In genomic region chr18:74499633-74500032, GRCh38 we compare ENCODE assay signal across 1 cellular context.
TF ChIP-seq lines count a peak whose summit lies in the region.

No MANE protein-coding gene starts in this region.

TF ChIP-seq in K562, 482 proteins besides CTCF, POLR2A, EP300 and RAD21 (continued from another document and continues in another):
- TF ChIP-seq POLR2G (IDR thresholded peaks at IDR 0.05; ENCODE audit: low read depth, low read length), result no peak
- no peak for TF ChIP-seq MBD2 (IDR thresholded peaks at IDR 0.05; ENCODE audit: borderline replicate concordance, low read depth)
- no peak for TF ChIP-seq ZMIZ1 (IDR thresholded peaks at IDR 0.05; ENCODE audit: low read depth in 2 of 2, low read length in 2 of 2)
- TF ChIP-seq CEBPG (CRISPR knock-in tag; IDR thresholded peaks at IDR 0.05), result no peak
- 0 out of 4 replicates have a peak, but pooled peaks of 1 of the 2 experiments have one; percentile 28 for TF ChIP-seq CEBPG (tag; conservative IDR thresholded peaks at IDR 0.05 in 1 of 2, IDR thresholded peaks at IDR 0.05 in 1 of 2)
- no peak for TF ChIP-seq HSF4 (CRISPR knock-in tag; IDR thresholded peaks at IDR 0.05; ENCODE audit: borderline replicate concordance)
- no peak for TF ChIP-seq CC2D1A (IDR thresholded peaks at IDR 0.05)
- peak; percentile 74 for TF ChIP-seq MXI1 (IDR thresholded peaks at IDR 0.05; ENCODE audit: low read depth, low read length)
- no peak for TF ChIP-seq RCOR1 (IDR thresholded peaks at IDR 0.05; ENCODE audit: borderline replicate concordance in 1 of 2, low read depth in 2 of 2, low read length in 2 of 2)
- TF ChIP-seq, protein P1, sequence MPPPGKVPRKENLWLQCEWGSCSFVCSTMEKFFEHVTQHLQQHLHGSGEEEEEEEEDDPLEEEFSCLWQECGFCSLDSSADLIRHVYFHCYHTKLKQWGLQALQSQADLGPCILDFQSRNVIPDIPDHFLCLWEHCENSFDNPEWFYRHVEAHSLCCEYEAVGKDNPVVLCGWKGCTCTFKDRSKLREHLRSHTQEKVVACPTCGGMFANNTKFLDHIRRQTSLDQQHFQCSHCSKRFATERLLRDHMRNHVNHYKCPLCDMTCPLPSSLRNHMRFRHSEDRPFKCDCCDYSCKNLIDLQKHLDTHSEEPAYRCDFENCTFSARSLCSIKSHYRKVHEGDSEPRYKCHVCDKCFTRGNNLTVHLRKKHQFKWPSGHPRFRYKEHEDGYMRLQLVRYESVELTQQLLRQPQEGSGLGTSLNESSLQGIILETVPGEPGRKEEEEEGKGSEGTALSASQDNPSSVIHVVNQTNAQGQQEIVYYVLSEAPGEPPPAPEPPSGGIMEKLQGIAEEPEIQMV (tag; conservative IDR thresholded peaks at IDR 0.05; ENCODE audit: low read depth), result no peak
- TF ChIP-seq EP400 (IDR thresholded peaks at IDR 0.05), result peak; percentile 46
- TF ChIP-seq YY1 (IDR thresholded peaks at IDR 0.05; ENCODE audit: borderline replicate concordance in 1 of 3, control insufficient read depth in 1 of 3, extremely low read depth in 1 of 3, insufficient read depth in 3 of 3, insufficient read length in 1 of 3, insufficient replicate concordance in 2 of 3, low read depth in 1 of 3, low read length in 2 of 3), result peak in 2 of 3 experiments; percentile 9 to 48
- no peak for TF ChIP-seq NRF1 (conservative IDR thresholded peaks at IDR 0.05 in 1 of 2, IDR thresholded peaks at IDR 0.05 in 1 of 2)
- TF ChIP-seq, protein P2, sequence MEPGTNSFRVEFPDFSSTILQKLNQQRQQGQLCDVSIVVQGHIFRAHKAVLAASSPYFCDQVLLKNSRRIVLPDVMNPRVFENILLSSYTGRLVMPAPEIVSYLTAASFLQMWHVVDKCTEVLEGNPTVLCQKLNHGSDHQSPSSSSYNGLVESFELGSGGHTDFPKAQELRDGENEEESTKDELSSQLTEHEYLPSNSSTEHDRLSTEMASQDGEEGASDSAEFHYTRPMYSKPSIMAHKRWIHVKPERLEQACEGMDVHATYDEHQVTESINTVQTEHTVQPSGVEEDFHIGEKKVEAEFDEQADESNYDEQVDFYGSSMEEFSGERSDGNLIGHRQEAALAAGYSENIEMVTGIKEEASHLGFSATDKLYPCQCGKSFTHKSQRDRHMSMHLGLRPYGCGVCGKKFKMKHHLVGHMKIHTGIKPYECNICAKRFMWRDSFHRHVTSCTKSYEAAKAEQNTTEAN (CRISPR knock-in tag; IDR thresholded peaks at IDR 0.05), result no peak
- TF ChIP-seq ZEB2 (IDR thresholded peaks at IDR 0.05), result no peak
- TF ChIP-seq, protein P3, sequence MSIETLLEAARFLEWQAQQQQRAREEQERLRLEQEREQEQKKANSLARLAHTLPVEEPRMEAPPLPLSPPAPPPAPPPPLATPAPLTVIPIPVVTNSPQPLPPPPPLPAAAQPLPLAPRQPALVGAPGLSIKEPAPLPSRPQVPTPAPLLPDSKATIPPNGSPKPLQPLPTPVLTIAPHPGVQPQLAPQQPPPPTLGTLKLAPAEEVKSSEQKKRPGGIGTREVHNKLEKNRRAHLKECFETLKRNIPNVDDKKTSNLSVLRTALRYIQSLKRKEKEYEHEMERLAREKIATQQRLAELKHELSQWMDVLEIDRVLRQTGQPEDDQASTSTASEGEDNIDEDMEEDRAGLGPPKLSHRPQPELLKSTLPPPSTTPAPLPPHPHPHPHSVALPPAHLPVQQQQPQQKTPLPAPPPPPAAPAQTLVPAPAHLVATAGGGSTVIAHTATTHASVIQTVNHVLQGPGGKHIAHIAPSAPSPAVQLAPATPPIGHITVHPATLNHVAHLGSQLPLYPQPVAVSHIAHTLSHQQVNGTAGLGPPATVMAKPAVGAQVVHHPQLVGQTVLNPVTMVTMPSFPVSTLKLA (conservative IDR thresholded peaks at IDR 0.05), result peak; percentile 87 to 93
- TF ChIP-seq, protein P4, sequence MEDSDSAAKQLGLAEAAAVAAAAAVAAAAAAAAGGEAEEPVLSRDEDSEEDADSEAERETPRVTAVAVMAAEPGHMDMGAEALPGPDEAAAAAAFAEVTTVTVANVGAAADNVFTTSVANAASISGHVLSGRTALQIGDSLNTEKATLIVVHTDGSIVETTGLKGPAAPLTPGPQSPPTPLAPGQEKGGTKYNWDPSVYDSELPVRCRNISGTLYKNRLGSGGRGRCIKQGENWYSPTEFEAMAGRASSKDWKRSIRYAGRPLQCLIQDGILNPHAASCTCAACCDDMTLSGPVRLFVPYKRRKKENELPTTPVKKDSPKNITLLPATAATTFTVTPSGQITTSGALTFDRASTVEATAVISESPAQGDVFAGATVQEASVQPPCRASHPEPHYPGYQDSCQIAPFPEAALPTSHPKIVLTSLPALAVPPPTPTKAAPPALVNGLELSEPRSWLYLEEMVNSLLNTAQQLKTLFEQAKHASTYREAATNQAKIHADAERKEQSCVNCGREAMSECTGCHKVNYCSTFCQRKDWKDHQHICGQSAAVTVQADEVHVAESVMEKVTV (CRISPR knock-in tag; IDR thresholded peaks at IDR 0.05), result no peak
- TF ChIP-seq PML (IDR thresholded peaks at IDR 0.05; ENCODE audit: low read length), result no peak
- no peak for TF ChIP-seq IRF1 (CRISPR knock-in tag; IDR thresholded peaks at IDR 0.05; ENCODE audit: borderline replicate concordance)
- TF ChIP-seq SUPT5H (IDR thresholded peaks at IDR 0.05), result no peak
- no peak for TF ChIP-seq ARNT (IDR thresholded peaks at IDR 0.05)
- TF ChIP-seq, protein P5, sequence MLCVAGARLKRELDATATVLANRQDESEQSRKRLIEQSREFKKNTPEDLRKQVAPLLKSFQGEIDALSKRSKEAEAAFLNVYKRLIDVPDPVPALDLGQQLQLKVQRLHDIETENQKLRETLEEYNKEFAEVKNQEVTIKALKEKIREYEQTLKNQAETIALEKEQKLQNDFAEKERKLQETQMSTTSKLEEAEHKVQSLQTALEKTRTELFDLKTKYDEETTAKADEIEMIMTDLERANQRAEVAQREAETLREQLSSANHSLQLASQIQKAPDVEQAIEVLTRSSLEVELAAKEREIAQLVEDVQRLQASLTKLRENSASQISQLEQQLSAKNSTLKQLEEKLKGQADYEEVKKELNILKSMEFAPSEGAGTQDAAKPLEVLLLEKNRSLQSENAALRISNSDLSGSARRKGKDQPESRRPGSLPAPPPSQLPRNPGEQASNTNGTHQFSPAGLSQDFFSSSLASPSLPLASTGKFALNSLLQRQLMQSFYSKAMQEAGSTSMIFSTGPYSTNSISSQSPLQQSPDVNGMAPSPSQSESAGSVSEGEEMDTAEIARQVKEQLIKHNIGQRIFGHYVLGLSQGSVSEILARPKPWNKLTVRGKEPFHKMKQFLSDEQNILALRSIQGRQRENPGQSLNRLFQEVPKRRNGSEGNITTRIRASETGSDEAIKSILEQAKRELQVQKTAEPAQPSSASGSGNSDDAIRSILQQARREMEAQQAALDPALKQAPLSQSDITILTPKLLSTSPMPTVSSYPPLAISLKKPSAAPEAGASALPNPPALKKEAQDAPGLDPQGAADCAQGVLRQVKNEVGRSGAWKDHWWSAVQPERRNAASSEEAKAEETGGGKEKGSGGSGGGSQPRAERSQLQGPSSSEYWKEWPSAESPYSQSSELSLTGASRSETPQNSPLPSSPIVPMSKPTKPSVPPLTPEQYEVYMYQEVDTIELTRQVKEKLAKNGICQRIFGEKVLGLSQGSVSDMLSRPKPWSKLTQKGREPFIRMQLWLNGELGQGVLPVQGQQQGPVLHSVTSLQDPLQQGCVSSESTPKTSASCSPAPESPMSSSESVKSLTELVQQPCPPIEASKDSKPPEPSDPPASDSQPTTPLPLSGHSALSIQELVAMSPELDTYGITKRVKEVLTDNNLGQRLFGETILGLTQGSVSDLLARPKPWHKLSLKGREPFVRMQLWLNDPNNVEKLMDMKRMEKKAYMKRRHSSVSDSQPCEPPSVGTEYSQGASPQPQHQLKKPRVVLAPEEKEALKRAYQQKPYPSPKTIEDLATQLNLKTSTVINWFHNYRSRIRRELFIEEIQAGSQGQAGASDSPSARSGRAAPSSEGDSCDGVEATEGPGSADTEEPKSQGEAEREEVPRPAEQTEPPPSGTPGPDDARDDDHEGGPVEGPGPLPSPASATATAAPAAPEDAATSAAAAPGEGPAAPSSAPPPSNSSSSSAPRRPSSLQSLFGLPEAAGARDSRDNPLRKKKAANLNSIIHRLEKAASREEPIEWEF (CRISPR knock-in tag; IDR thresholded peaks at IDR 0.05), result no peak
- TF ChIP-seq, protein P6, sequence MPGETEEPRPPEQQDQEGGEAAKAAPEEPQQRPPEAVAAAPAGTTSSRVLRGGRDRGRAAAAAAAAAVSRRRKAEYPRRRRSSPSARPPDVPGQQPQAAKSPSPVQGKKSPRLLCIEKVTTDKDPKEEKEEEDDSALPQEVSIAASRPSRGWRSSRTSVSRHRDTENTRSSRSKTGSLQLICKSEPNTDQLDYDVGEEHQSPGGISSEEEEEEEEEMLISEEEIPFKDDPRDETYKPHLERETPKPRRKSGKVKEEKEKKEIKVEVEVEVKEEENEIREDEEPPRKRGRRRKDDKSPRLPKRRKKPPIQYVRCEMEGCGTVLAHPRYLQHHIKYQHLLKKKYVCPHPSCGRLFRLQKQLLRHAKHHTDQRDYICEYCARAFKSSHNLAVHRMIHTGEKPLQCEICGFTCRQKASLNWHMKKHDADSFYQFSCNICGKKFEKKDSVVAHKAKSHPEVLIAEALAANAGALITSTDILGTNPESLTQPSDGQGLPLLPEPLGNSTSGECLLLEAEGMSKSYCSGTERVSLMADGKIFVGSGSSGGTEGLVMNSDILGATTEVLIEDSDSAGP (CRISPR knock-in tag; IDR thresholded peaks at IDR 0.05), result no peak
- 0 out of 2 replicates have a peak, but pooled peaks have one; percentile 20 for TF ChIP-seq RAD51 (IDR thresholded peaks at IDR 0.05; ENCODE audit: borderline replicate concordance, low read depth)
- no peak for TF ChIP-seq CCAR2 (IDR thresholded peaks at IDR 0.05; ENCODE audit: low read depth, low read length)
- TF ChIP-seq IRF2 (CRISPR knock-in tag; IDR thresholded peaks at IDR 0.05), result no peak
- TF ChIP-seq CBX2 (IDR thresholded peaks at IDR 0.05; ENCODE audit: insufficient read depth, low read length, poor library complexity, severe bottlenecking), result no peak
- no peak for TF ChIP-seq ZKSCAN8 (CRISPR knock-in tag; IDR thresholded peaks at IDR 0.05)
- TF ChIP-seq XRCC5 (IDR thresholded peaks at IDR 0.05; ENCODE audit: low read depth, low read length), result no peak
- TF ChIP-seq BHLHE40 (IDR thresholded peaks at IDR 0.05; ENCODE audit: low read length), result peak; percentile 76
- TF ChIP-seq SIX5 (IDR thresholded peaks at IDR 0.05; ENCODE audit: borderline replicate concordance in 1 of 2, insufficient read depth in 1 of 2, low read depth in 1 of 2, low read length in 2 of 2), result no peak
- TF ChIP-seq, protein P7, sequence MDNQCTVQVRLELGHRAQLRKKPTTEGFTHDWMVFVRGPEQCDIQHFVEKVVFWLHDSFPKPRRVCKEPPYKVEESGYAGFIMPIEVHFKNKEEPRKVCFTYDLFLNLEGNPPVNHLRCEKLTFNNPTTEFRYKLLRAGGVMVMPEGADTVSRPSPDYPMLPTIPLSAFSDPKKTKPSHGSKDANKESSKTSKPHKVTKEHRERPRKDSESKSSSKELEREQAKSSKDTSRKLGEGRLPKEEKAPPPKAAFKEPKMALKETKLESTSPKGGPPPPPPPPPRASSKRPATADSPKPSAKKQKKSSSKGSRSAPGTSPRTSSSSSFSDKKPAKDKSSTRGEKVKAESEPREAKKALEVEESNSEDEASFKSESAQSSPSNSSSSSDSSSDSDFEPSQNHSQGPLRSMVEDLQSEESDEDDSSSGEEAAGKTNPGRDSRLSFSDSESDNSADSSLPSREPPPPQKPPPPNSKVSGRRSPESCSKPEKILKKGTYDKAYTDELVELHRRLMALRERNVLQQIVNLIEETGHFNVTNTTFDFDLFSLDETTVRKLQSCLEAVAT (IDR thresholded peaks at IDR 0.05), result peak in 1 of 2 experiments; percentile 52; a peak in 1 of 4 replicates
- TF ChIP-seq, protein P8, sequence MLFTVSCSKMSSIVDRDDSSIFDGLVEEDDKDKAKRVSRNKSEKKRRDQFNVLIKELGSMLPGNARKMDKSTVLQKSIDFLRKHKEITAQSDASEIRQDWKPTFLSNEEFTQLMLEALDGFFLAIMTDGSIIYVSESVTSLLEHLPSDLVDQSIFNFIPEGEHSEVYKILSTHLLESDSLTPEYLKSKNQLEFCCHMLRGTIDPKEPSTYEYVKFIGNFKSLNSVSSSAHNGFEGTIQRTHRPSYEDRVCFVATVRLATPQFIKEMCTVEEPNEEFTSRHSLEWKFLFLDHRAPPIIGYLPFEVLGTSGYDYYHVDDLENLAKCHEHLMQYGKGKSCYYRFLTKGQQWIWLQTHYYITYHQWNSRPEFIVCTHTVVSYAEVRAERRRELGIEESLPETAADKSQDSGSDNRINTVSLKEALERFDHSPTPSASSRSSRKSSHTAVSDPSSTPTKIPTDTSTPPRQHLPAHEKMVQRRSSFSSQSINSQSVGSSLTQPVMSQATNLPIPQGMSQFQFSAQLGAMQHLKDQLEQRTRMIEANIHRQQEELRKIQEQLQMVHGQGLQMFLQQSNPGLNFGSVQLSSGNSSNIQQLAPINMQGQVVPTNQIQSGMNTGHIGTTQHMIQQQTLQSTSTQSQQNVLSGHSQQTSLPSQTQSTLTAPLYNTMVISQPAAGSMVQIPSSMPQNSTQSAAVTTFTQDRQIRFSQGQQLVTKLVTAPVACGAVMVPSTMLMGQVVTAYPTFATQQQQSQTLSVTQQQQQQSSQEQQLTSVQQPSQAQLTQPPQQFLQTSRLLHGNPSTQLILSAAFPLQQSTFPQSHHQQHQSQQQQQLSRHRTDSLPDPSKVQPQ (CRISPR knock-in tag; IDR thresholded peaks at IDR 0.05; ENCODE audit: borderline replicate concordance), result no peak
- TF ChIP-seq ETV1 (tag; conservative IDR thresholded peaks at IDR 0.05; ENCODE audit: low read depth), result 0 out of 2 replicates have a peak, but pooled peaks have one; percentile 6
- TF ChIP-seq ZNF133 (CRISPR knock-in tag; IDR thresholded peaks at IDR 0.05), result no peak
